In genomic region chr5:151772029-151772867, GRCh38 we compare ENCODE assay signal across 8 cellular contexts. TPM values are rescaled to one million over a fixed set of nuclear protein-coding genes. Genes with fewer than 3 reads are reported as not detected.
A peak's percentile ranks its signal among the peaks of the same experiment; 100 is the strongest.
DNase-seq lines count a peak whose midpoint lies in the region; ATAC-seq and TF ChIP-seq lines count a peak whose summit lies in the region.

No MANE protein-coding gene starts in this region.

- H3K27me3 ChIP-seq in right cardiac atrium (ENCODE audit: control insufficient read depth, insufficient read depth) (no peaks in the 10 kb centered on the region), rectal smooth muscle tissue (ENCODE audit: control insufficient read depth, insufficient read depth, low read length) (no peaks in the 10 kb centered on the region)

- H3K9me3 ChIP-seq in right cardiac atrium (ENCODE audit: control insufficient read depth, low read length), result no peaks in the 10 kb centered on the region

- POLR2A ChIA-PET in HEK293T (lab: Yijun Ruan, JAX), result interaction anchor here (0.6 to 5.8 kb wide), 12 partner anchors 8 to 656 kb away, joined by 3 to 84 read pairs (median 6); partner anchors contain the start of genes ATOX1 and SPARC

- no peaks in the 10 kb centered on the region for H3K27me3 Mint-ChIP-seq in activated naive CD8-positive, alpha-beta T cell treated with anti-CD3 and anti-CD28 coated beads, Interleukin-2, amount 50 U/mL, for 24 hours

- ATAC-seq in GM21367 (IDR thresholded peaks at IDR 0.05; ENCODE audit: unreplicated experiment), result peak; percentile 4
- no peak for ATAC-seq in activated naive CD8-positive, alpha-beta T cell treated with anti-CD3 and anti-CD28 coated beads, Interleukin-2, amount 50 U/mL, for 24 hours
- ATAC-seq in right cardiac atrium, result no peak

- peaks cover 2% of the 10 kb centered on the region for H3K4me1 ChIP-seq in right cardiac atrium (ENCODE audit: control insufficient read depth, insufficient read depth, low read length)
- peaks cover 26% of the 10 kb centered on the region for H3K4me1 ChIP-seq in rectal smooth muscle tissue (ENCODE audit: control insufficient read depth, insufficient read depth, low read length)

- H3K27ac ChIP-seq in right cardiac atrium (ENCODE audit: low read length) (peak overlapping the region; percentile 95), rectal smooth muscle tissue (ENCODE audit: low read depth, low read length) (peak overlapping the region; percentile 89)

- H3K9ac ChIP-seq in rectal smooth muscle tissue (ENCODE audit: low read length), result peak overlapping the region; percentile 47

- H3K36me3 ChIP-seq in rectal smooth muscle tissue (ENCODE audit: control insufficient read depth, insufficient read depth, low read length), result no peaks in the 10 kb centered on the region

- intact Hi-C loops in right cardiac atrium (cut with DNase I), result no loop called here

- peak overlapping the region; percentile 79 for H3K27ac Mint-ChIP-seq in activated naive CD8-positive, alpha-beta T cell treated with anti-CD3 and anti-CD28 coated beads, Interleukin-2, amount 50 U/mL, for 24 hours

- no peaks in the 10 kb centered on the region for H3K9me3 Mint-ChIP-seq in activated naive CD8-positive, alpha-beta T cell treated with anti-CD3 and anti-CD28 coated beads, Interleukin-2, amount 50 U/mL, for 24 hours

- CTCF ChIA-PET in HEK293T (lab: Yijun Ruan, JAX), result interaction anchor here (0.7 to 1.1 kb wide), 4 partner anchors 8 to 114 kb away, joined by 3 to 7 read pairs (median 3); no protein-coding TSS in a partner anchor

- H3K36me3 Mint-ChIP-seq in activated naive CD8-positive, alpha-beta T cell treated with anti-CD3 and anti-CD28 coated beads, Interleukin-2, amount 50 U/mL, for 24 hours (ENCODE audit: low read depth), result peaks cover 37% of the 10 kb centered on the region

- DNase-seq in C1 segment of cervical spinal cord (lab: John Stamatoyannopoulos, UW) (peak in 10 of 14 donors; percentile 49 to 94 (median 62)), right cardiac atrium (peak; percentile 45 to 74 (median 69)), NCI-H510A (lab: John Stamatoyannopoulos, UW) (no peak), HEK293T (ENCODE audit: extremely low spot score) (no peak)
- peak; percentile 41 for DNase-seq in activated naive CD8-positive, alpha-beta T cell treated with anti-CD3 and anti-CD28 coated beads, Interleukin-2, amount 50 U/mL, for 24 hours

- under 1% methylated on average over 87 of the region's 87 CpGs for WGBS in right cardiac atrium

- peaks cover 41% of the 10 kb centered on the region for H3K4me1 Mint-ChIP-seq in activated naive CD8-positive, alpha-beta T cell treated with anti-CD3 and anti-CD28 coated beads, Interleukin-2, amount 50 U/mL, for 24 hours

- H3K4me3 Mint-ChIP-seq in activated naive CD8-positive, alpha-beta T cell treated with anti-CD3 and anti-CD28 coated beads, Interleukin-2, amount 50 U/mL, for 24 hours, result peak overlapping the region; percentile 93

- H3K4me3 ChIP-seq in right cardiac atrium (ENCODE audit: low read length) (peak overlapping the region; percentile 83), rectal smooth muscle tissue (ENCODE audit: low read length) (peak overlapping the region; percentile 69)

TF ChIP-seq in PFSK-1, 5 proteins besides CTCF, POLR2A, EP300 and RAD21:
- TF ChIP-seq TAF1 (IDR thresholded peaks at IDR 0.05; ENCODE audit: borderline replicate concordance, insufficient read depth, low read length) (no peak), REST (IDR thresholded peaks at IDR 0.05; ENCODE audit: insufficient read depth in 1 of 2, low read depth in 2 of 2, low read length in 2 of 2) (no peak), SIN3A (IDR thresholded peaks at IDR 0.05; ENCODE audit: borderline replicate concordance, insufficient read depth, low read length) (peak; percentile 29; the same call in 1 of the 2 replicates)

TF ChIP-seq in HEK293T, 16 proteins besides CTCF, POLR2A, EP300 and RAD21:
- TF ChIP-seq FOXM1 (IDR thresholded peaks at IDR 0.05; ENCODE audit: borderline replicate concordance) (no peak), TARDBP (IDR thresholded peaks at IDR 0.05) (no peak), FOXA1 (IDR thresholded peaks at IDR 0.05) (no peak), ARNT (IDR thresholded peaks at IDR 0.05) (no peak), PKNOX1 (IDR thresholded peaks at IDR 0.05) (no peak), CTBP1 (IDR thresholded peaks at IDR 0.05; ENCODE audit: borderline replicate concordance) (no peak), ELF4 (IDR thresholded peaks at IDR 0.05) (no peak), HDGF (IDR thresholded peaks at IDR 0.05; ENCODE audit: borderline replicate concordance) (no peak), ZNF384 (IDR thresholded peaks at IDR 0.05) (no peak), L3MBTL2 (conservative IDR thresholded peaks at IDR 0.05) (no peak), FOXK2 (IDR thresholded peaks at IDR 0.05) (no peak), NFRKB (IDR thresholded peaks at IDR 0.05) (no peak), SUZ12 (IDR thresholded peaks at IDR 0.05) (no peak), LEF1 (IDR thresholded peaks at IDR 0.05; ENCODE audit: borderline replicate concordance) (no peak), SP1 (IDR thresholded peaks at IDR 0.05) (no peak), BHLHE40 (IDR thresholded peaks at IDR 0.05; ENCODE audit: borderline replicate concordance) (no peak)

RNA-seq across cellular contexts. Expression of gene G3BP1, which starts 0.5 kb away (rescaled TPM):
- polyA plus RNA-seq in PFSK-1 (2012; ENCODE audit: insufficient read length, low read depth), result 88.6 TPM
- 100 to 1,000 TPM in 3 of 4 donors, 10 to 100 TPM in 1; 94.8 to 121 (median 112) TPM for total RNA-seq in right cardiac atrium
- 25.5 TPM for polyA plus RNA-seq in right cardiac atrium

RNA-seq across cellular contexts. Expression of gene ATOX1, which starts 13.8 kb away (rescaled TPM):
- polyA plus RNA-seq in PFSK-1 (2012; ENCODE audit: insufficient read length, low read depth), result 64.7 TPM
- total RNA-seq in right cardiac atrium, result 10 to 100 TPM; 61.0 to 80.3 (median 75.1) TPM
- 135 TPM for polyA plus RNA-seq in right cardiac atrium

Comparison
In these comparisons a context has a peak if more than half of its experiments do, and no peak if none do; other contexts are left out.
1. DNase-seq: peak in C1 segment of cervical spinal cord (10 of 14), activated naive CD8-positive, alpha-beta T cell treated with anti-CD3 and anti-CD28 coated beads, Interleukin-2, amount 50 U/mL, for 24 hours (single experiment) and right cardiac atrium (3 of 3); none in NCI-H510A (single experiment) and HEK293T (single experiment).